15 cellular contexts compared by ENCODE assay signal in genomic region chr22:48258108-48258705, GRCh38.
"Had no signal": no experiment of that assay in that cellular context is flagged by ENCODE, and none has a peak within 500 bp of the region (broad histone marks: within the 10 kb centered on the region; RNA-seq: fewer than 3 reads in every experiment).

No MANE protein-coding gene starts in this region.

- DNase-seq: activated CD4-positive, alpha-beta T cell treated with anti-CD3 and anti-CD28 coated beads, Interleukin-2, amount 50 U/mL, for 1 hour; activated CD4-positive, CD25-positive, alpha-beta regulatory T cell; activated naive CD4-positive, alpha-beta T cell treated with Interleukin-2 at 50 U/mL for 16 hours; activated naive CD8-positive, alpha-beta T cell treated with anti-CD3 and anti-CD28 coated beads, Interleukin-2, amount 50 U/mL, for 24 hours; aorta; effector memory CD4-positive, alpha-beta T cell; lower lobe of right lung; naive thymus-derived CD4-positive, alpha-beta T cell; stimulated activated CD4-positive, alpha-beta T cell treated with anti-CD3 and anti-CD28 coated beads, Interleukin-4, amount 100 ng/mL, for 1 hour; stimulated activated naive CD4-positive, alpha-beta T cell treated with Interleukin-2 at 50 U/mL for 16 hours; T-helper 2 cell; upper lobe of left lung had no signal

- H3K9me3 Mint-ChIP-seq: activated naive CD8-positive, alpha-beta T cell treated with anti-CD3 and anti-CD28 coated beads, Interleukin-2, amount 50 U/mL, for 24 hours; activated T-helper 1 cell treated with anti-CD3 and anti-CD28 coated beads, Interleukin-12 subunit alpha, Interleukin-12 subunit beta, Interleukin-2, Interleukin-4 antibody, amounts not matched to agents 30 ng/mL and 10 ng/mL and 1 ng/mL, durations not matched to agents 14 hours and 24 hours and 36 hours; dendritic cell treated with granulocyte-macrophage colony-stimulating factor and Interleukin-4, amounts not matched to agents 40 ng/mL and 50 ng/mL, for 4 days had no signal

- ATAC-seq: activated naive CD8-positive, alpha-beta T cell treated with anti-CD3 and anti-CD28 coated beads, Interleukin-2, amount 50 U/mL, for 24 hours; naive thymus-derived CD4-positive, alpha-beta T cell had no signal

- H3K27ac Mint-ChIP-seq: activated naive CD8-positive, alpha-beta T cell treated with anti-CD3 and anti-CD28 coated beads, Interleukin-2, amount 50 U/mL, for 24 hours; activated T-helper 1 cell treated with anti-CD3 and anti-CD28 coated beads, Interleukin-12 subunit alpha, Interleukin-12 subunit beta, Interleukin-2, Interleukin-4 antibody, amounts not matched to agents 30 ng/mL and 10 ng/mL and 1 ng/mL, durations not matched to agents 14 hours and 24 hours and 36 hours; dendritic cell treated with granulocyte-macrophage colony-stimulating factor and Interleukin-4, amounts not matched to agents 40 ng/mL and 50 ng/mL, for 4 days; naive thymus-derived CD4-positive, alpha-beta T cell had no signal

- H3K4me3 Mint-ChIP-seq: activated naive CD8-positive, alpha-beta T cell treated with anti-CD3 and anti-CD28 coated beads, Interleukin-2, amount 50 U/mL, for 24 hours; activated T-helper 1 cell treated with anti-CD3 and anti-CD28 coated beads, Interleukin-12 subunit alpha, Interleukin-12 subunit beta, Interleukin-2, Interleukin-4 antibody, amounts not matched to agents 30 ng/mL and 10 ng/mL and 1 ng/mL, durations not matched to agents 14 hours and 24 hours and 36 hours; dendritic cell treated with granulocyte-macrophage colony-stimulating factor and Interleukin-4, amounts not matched to agents 40 ng/mL and 50 ng/mL, for 4 days; naive thymus-derived CD4-positive, alpha-beta T cell had no signal

- H3K27ac ChIP-seq: epithelial cell of prostate, lower lobe of right lung, upper lobe of left lung had no signal

- H3K9me3 ChIP-seq: lower lobe of right lung, upper lobe of left lung had no signal

- H3K27me3 ChIP-seq: upper lobe of left lung had no signal

- H3K36me3 ChIP-seq: lower lobe of right lung, upper lobe of left lung had no signal

- H3K4me3 ChIP-seq: lower lobe of right lung, upper lobe of left lung had no signal
